In the genomic region with DNA sequence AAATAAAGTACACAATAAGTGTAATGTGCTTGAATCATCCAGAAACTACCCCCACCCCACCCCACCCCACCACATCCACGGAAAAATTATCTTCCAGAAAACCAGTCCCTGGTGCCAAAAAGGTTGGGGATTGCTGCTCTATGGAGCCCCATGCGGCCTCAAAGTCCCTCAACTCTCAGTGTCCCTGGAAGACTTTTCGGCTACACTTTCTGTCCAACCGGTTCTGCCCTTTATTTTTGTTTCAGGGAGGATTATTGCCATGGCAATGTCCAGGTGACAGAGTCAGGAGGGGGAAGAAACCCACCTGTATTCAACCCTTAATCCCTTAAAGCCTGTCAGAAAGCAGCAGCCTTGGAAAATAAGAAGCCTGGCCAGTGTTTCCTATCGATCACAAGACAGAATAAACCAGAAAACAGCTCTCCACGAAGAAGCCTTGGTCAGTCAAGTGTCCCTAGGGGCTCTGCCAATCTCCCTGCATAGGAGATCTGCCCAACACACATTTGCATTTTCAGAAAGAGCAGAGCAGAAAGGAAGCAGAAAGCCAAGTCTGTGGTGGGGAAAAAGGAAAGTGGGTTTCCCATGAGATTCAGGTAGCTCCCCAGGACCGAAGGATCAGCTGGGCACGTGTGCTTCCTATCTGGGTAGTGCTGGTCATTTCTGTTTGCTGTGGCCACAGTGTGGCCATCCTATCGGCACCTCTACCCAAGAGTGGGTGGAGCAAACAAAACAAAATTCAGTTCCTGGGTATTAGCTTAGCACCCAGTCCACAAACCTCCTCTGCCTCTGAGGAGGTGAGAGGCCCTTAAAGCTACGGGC, we compare ENCODE assay signal across 1 cellular context.
TF ChIP-seq lines count a peak whose summit lies in the region.

No MANE protein-coding gene starts in this region.

TF ChIP-seq in GM12878, 131 proteins besides CTCF, POLR2A, EP300 and RAD21 (continued from another document):
- TF ChIP-seq ZNF687 (IDR thresholded peaks at IDR 0.05) (peak; percentile 89), SUPT20H (IDR thresholded peaks at IDR 0.05; ENCODE audit: borderline replicate concordance, control insufficient read depth, low read depth, low read length) (no peak), TCF7 (IDR thresholded peaks at IDR 0.05; ENCODE audit: borderline replicate concordance) (no peak), BACH1 (IDR thresholded peaks at IDR 0.05; ENCODE audit: borderline replicate concordance) (no peak), GATAD2B (conservative IDR thresholded peaks at IDR 0.05; ENCODE audit: low read depth) (peak; percentile 88), PBX3 (IDR thresholded peaks at IDR 0.05; ENCODE audit: insufficient replicate concordance, low read depth, low read length) (no peak), ZNF384 (IDR thresholded peaks at IDR 0.05; ENCODE audit: borderline replicate concordance, low read depth, low read length) (no peak), IRF4 (IDR thresholded peaks at IDR 0.05; ENCODE audit: low read depth, low read length) (no peak), CHD4 (IDR thresholded peaks at IDR 0.05) (no peak), CBX3 (IDR thresholded peaks at IDR 0.05; ENCODE audit: borderline replicate concordance, low read depth) (no peak), SMAD1 (IDR thresholded peaks at IDR 0.05; ENCODE audit: low read depth, partially characterized antibody) (peak; percentile 43), SRF (IDR thresholded peaks at IDR 0.05; ENCODE audit: low read depth in 2 of 2, low read length in 2 of 2) (no peak), POLR2AphosphoS5 (IDR thresholded peaks at IDR 0.05; ENCODE audit: low read length) (peak; percentile 59; the same call in 1 of the 2 replicates), ZNF622 (IDR thresholded peaks at IDR 0.05) (no peak), GABPA (IDR thresholded peaks at IDR 0.05; ENCODE audit: low read depth) (no peak), ZNF207 (IDR thresholded peaks at IDR 0.05; ENCODE audit: borderline replicate concordance) (no peak)
- TF ChIP-seq, protein P1, sequence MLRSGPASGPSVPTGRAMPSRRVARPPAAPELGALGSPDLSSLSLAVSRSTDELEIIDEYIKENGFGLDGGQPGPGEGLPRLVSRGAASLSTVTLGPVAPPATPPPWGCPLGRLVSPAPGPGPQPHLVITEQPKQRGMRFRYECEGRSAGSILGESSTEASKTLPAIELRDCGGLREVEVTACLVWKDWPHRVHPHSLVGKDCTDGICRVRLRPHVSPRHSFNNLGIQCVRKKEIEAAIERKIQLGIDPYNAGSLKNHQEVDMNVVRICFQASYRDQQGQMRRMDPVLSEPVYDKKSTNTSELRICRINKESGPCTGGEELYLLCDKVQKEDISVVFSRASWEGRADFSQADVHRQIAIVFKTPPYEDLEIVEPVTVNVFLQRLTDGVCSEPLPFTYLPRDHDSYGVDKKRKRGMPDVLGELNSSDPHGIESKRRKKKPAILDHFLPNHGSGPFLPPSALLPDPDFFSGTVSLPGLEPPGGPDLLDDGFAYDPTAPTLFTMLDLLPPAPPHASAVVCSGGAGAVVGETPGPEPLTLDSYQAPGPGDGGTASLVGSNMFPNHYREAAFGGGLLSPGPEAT (IDR thresholded peaks at IDR 0.05; ENCODE audit: low read depth): peak; percentile 74
TF ChIP-seq in GM12878: peak in this region for 25.
